Comparison of ENCODE assay signal across 1 cellular context in the genomic region with DNA sequence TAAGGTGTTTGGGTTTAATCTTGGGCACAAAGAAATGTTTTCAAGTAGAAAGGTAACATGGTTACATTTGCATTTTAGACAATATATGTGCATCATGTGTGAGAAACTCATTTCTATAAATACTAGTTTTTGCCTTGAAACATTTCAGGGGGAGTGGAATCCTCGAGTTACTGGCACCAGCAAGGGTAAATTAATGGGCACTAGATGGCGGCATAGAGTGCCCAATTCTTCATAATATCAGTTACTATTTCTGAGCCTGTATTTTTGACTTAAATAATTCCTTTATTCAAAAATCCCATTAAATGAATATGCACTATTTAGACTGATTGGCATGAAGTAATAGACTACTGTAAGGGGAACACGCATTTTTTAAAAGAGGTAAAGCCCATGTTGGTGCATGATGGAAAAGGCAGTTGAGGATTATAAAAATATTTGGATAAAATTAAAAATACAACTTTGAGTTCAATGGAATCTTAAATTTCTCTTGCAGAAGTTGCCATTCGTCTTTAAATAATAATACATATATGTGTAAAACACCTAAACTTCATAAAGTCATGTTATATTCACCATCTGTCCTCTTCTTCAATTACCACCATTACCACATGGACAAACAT.
TF ChIP-seq lines count a peak whose summit lies in the region.

No MANE protein-coding gene starts in this region.

TF ChIP-seq in H1, 55 proteins besides CTCF, POLR2A, EP300 and RAD21 (continued from another document):
- TF ChIP-seq CHD2 (IDR thresholded peaks at IDR 0.05; ENCODE audit: low read length) (no peak), TCF12 (IDR thresholded peaks at IDR 0.05; ENCODE audit: low read depth, low read length) (no peak)
